In the genomic region with DNA sequence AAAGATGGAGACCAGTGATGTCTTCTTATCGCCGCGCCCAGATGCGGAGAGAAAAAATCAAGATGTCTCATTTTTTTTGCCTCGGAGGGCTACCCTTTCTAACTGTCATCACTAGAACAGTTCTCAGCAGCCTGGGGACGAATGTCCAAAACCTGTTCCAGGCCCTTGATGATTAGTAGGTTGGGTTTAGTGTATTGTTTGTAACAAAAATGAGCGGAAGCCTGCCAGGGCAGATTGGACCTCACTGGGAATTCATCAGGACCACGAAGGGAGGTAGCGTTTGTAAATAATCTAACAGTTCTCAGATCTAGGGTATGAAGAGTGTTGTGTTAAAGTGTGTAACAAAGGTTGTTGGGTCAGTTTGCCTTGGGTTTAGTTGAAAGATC, we compare ENCODE assay signal across 1 cellular context.
TF ChIP-seq lines count a peak whose summit lies in the region.

No MANE protein-coding gene starts in this region.

TF ChIP-seq in K562, 482 proteins besides CTCF, POLR2A, EP300 and RAD21 (continued from another document and continues in another):
- TF ChIP-seq, protein P1, sequence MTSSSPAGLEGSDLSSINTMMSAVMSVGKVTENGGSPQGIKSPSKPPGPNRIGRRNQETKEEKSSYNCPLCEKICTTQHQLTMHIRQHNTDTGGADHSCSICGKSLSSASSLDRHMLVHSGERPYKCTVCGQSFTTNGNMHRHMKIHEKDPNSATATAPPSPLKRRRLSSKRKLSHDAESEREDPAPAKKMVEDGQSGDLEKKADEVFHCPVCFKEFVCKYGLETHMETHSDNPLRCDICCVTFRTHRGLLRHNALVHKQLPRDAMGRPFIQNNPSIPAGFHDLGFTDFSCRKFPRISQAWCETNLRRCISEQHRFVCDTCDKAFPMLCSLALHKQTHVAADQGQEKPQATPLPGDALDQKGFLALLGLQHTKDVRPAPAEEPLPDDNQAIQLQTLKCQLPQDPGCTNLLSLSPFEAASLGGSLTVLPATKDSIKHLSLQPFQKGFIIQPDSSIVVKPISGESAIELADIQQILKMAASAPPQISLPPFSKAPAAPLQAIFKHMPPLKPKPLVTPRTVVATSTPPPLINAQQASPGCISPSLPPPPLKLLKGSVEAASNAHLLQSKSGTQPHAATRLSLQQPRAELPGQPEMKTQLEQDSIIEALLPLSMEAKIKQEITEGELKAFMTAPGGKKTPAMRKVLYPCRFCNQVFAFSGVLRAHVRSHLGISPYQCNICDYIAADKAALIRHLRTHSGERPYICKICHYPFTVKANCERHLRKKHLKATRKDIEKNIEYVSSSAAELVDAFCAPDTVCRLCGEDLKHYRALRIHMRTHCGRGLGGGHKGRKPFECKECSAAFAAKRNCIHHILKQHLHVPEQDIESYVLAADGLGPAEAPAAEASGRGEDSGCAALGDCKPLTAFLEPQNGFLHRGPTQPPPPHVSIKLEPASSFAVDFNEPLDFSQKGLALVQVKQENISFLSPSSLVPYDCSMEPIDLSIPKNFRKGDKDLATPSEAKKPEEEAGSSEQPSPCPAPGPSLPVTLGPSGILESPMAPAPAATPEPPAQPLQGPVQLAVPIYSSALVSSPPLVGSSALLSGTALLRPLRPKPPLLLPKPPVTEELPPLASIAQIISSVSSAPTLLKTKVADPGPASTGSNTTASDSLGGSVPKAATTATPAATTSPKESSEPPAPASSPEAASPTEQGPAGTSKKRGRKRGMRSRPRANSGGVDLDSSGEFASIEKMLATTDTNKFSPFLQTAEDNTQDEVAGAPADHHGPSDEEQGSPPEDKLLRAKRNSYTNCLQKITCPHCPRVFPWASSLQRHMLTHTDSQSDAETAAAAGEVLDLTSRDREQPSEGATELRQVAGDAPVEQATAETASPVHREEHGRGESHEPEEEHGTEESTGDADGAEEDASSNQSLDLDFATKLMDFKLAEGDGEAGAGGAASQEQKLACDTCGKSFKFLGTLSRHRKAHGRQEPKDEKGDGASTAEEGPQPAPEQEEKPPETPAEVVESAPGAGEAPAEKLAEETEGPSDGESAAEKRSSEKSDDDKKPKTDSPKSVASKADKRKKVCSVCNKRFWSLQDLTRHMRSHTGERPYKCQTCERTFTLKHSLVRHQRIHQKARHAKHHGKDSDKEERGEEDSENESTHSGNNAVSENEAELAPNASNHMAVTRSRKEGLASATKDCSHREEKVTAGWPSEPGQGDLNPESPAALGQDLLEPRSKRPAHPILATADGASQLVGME (CRISPR knock-in tag; IDR thresholded peaks at IDR 0.05): no peak
- TF ChIP-seq ETV6 (IDR thresholded peaks at IDR 0.05; ENCODE audit: borderline replicate concordance in 1 of 2, low read depth in 2 of 2, low read length in 1 of 2) (no peak), ETV6 (CRISPR knock-in tag; IDR thresholded peaks at IDR 0.05; ENCODE audit: borderline replicate concordance) (no peak), BACH1 (tag; IDR thresholded peaks at IDR 0.05) (peak; percentile 44; the same call in 1 of the 2 replicates), STAT5B (CRISPR knock-in tag; IDR thresholded peaks at IDR 0.05) (no peak), SRSF3 (IDR thresholded peaks at IDR 0.05; ENCODE audit: insufficient read depth, low read length) (no peak), RBM15 (IDR thresholded peaks at IDR 0.05; ENCODE audit: insufficient read depth, low read length) (no peak), HDAC3 (IDR thresholded peaks at IDR 0.05; ENCODE audit: borderline replicate concordance, partially characterized antibody) (no peak), PHF20 (IDR thresholded peaks at IDR 0.05; ENCODE audit: partially characterized antibody) (no peak), ZNF274 (IDR thresholded peaks at IDR 0.05; ENCODE audit: borderline replicate concordance, low read depth, low read length) (no peak), LARP7 (IDR thresholded peaks at IDR 0.05) (no peak), NR1H2 (CRISPR knock-in tag; IDR thresholded peaks at IDR 0.05) (no peak), BCOR (IDR thresholded peaks at IDR 0.05) (0 out of 2 replicates have a peak, but pooled peaks have one; percentile 5), NFATC3 (IDR thresholded peaks at IDR 0.05) (no peak), MCM5 (IDR thresholded peaks at IDR 0.05; ENCODE audit: low read depth) (no peak), ELF2 (CRISPR knock-in tag; IDR thresholded peaks at IDR 0.05) (no peak), SMARCE1 (IDR thresholded peaks at IDR 0.05) (peak; percentile 66), TCF3 (CRISPR knock-in tag; IDR thresholded peaks at IDR 0.05) (peak; percentile 78), HNRNPH1 (optimal IDR thresholded peaks at IDR 0.05; ENCODE audit: low read depth, low read length) (no peak), SLC30A9 (CRISPR knock-in tag; IDR thresholded peaks at IDR 0.05) (no peak), TAL1 (IDR thresholded peaks at IDR 0.05) (peak; percentile 89), HMGN3 (IDR thresholded peaks at IDR 0.05; ENCODE audit: borderline replicate concordance, extremely low read depth, insufficient read length, low read depth, low read length) (no peak), ZC3H4 (CRISPR knock-in tag; IDR thresholded peaks at IDR 0.05; ENCODE audit: borderline replicate concordance) (no peak), SREBF2 (CRISPR knock-in tag; IDR thresholded peaks at IDR 0.05) (no peak), BRD9 (IDR thresholded peaks at IDR 0.05; ENCODE audit: low read depth, partially characterized antibody) (no peak), HDGF (IDR thresholded peaks at IDR 0.05) (no peak), ZFX (CRISPR knock-in tag; IDR thresholded peaks at IDR 0.05) (no peak), HOXB6 (CRISPR knock-in tag; IDR thresholded peaks at IDR 0.05; ENCODE audit: borderline replicate concordance) (no peak), CC2D1A (IDR thresholded peaks at IDR 0.05) (no peak), ZNF586 (CRISPR knock-in tag; conservative IDR thresholded peaks at IDR 0.05) (no peak), ZNF217 (CRISPR knock-in tag; IDR thresholded peaks at IDR 0.05) (no peak), TCFL5 (CRISPR knock-in tag; conservative IDR thresholded peaks at IDR 0.05) (no peak), STAT5A (IDR thresholded peaks at IDR 0.05; ENCODE audit: borderline replicate concordance, low read length) (peak; percentile 55; the same call in 1 of the 2 replicates), MEIS2 (IDR thresholded peaks at IDR 0.05; ENCODE audit: partially characterized antibody) (peak; percentile 62), ETS2 (tag; IDR thresholded peaks at IDR 0.05; ENCODE audit: borderline replicate concordance, poor library complexity, severe bottlenecking) (no peak)
- TF ChIP-seq, protein P2, sequence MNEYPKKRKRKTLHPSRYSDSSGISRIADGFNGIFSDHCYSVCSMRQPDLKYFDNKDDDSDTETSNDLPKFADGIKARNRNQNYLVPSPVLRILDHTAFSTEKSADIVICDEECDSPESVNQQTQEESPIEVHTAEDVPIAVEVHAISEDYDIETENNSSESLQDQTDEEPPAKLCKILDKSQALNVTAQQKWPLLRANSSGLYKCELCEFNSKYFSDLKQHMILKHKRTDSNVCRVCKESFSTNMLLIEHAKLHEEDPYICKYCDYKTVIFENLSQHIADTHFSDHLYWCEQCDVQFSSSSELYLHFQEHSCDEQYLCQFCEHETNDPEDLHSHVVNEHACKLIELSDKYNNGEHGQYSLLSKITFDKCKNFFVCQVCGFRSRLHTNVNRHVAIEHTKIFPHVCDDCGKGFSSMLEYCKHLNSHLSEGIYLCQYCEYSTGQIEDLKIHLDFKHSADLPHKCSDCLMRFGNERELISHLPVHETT (CRISPR knock-in tag; conservative IDR thresholded peaks at IDR 0.05 in 1 of 2, IDR thresholded peaks at IDR 0.05 in 1 of 2): no peak
- TF ChIP-seq, protein P3, sequence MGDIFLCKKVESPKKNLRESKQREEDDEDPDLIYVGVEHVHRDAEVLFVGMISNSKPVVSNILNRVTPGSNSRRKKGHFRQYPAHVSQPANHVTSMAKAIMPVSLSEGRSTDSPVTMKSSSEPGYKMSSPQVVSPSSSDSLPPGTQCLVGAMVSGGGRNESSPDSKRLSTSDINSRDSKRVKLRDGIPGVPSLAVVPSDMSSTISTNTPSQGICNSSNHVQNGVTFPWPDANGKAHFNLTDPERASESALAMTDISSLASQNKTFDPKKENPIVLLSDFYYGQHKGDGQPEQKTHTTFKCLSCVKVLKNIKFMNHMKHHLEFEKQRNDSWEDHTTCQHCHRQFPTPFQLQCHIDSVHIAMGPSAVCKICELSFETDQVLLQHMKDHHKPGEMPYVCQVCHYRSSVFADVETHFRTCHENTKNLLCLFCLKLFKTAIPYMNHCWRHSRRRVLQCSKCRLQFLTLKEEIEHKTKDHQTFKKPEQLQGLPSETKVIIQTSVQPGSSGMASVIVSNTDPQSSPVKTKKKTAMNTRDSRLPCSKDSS (IDR thresholded peaks at IDR 0.05; ENCODE audit: low read depth, partially characterized antibody): no peak
- TF ChIP-seq, protein P4, sequence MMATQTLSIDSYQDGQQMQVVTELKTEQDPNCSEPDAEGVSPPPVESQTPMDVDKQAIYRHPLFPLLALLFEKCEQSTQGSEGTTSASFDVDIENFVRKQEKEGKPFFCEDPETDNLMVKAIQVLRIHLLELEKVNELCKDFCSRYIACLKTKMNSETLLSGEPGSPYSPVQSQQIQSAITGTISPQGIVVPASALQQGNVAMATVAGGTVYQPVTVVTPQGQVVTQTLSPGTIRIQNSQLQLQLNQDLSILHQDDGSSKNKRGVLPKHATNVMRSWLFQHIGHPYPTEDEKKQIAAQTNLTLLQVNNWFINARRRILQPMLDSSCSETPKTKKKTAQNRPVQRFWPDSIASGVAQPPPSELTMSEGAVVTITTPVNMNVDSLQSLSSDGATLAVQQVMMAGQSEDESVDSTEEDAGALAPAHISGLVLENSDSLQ (IDR thresholded peaks at IDR 0.05): no peak
- TF ChIP-seq, protein P5, sequence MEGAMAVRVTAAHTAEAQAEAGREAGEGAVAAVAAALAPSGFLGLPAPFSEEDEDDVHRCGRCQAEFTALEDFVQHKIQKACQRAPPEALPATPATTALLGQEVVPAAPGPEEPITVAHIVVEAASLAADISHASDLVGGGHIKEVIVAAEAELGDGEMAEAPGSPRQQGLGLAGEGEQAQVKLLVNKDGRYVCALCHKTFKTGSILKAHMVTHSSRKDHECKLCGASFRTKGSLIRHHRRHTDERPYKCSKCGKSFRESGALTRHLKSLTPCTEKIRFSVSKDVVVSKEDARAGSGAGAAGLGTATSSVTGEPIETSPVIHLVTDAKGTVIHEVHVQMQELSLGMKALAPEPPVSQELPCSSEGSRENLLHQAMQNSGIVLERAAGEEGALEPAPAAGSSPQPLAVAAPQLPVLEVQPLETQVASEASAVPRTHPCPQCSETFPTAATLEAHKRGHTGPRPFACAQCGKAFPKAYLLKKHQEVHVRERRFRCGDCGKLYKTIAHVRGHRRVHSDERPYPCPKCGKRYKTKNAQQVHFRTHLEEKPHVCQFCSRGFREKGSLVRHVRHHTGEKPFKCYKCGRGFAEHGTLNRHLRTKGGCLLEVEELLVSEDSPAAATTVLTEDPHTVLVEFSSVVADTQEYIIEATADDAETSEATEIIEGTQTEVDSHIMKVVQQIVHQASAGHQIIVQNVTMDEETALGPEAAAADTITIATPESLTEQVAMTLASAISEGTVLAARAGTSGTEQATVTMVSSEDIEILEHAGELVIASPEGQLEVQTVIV (CRISPR knock-in tag; IDR thresholded peaks at IDR 0.05; ENCODE audit: borderline replicate concordance): no peak
- TF ChIP-seq, protein P6, sequence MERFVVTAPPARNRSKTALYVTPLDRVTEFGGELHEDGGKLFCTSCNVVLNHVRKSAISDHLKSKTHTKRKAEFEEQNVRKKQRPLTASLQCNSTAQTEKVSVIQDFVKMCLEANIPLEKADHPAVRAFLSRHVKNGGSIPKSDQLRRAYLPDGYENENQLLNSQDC (CRISPR knock-in tag; IDR thresholded peaks at IDR 0.05): no peak
- TF ChIP-seq, protein P7, sequence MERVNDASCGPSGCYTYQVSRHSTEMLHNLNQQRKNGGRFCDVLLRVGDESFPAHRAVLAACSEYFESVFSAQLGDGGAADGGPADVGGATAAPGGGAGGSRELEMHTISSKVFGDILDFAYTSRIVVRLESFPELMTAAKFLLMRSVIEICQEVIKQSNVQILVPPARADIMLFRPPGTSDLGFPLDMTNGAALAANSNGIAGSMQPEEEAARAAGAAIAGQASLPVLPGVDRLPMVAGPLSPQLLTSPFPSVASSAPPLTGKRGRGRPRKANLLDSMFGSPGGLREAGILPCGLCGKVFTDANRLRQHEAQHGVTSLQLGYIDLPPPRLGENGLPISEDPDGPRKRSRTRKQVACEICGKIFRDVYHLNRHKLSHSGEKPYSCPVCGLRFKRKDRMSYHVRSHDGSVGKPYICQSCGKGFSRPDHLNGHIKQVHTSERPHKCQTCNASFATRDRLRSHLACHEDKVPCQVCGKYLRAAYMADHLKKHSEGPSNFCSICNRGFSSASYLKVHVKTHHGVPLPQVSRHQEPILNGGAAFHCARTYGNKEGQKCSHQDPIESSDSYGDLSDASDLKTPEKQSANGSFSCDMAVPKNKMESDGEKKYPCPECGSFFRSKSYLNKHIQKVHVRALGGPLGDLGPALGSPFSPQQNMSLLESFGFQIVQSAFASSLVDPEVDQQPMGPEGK (CRISPR knock-in tag; IDR thresholded peaks at IDR 0.05; ENCODE audit: borderline replicate concordance): no peak
- TF ChIP-seq, protein P8, sequence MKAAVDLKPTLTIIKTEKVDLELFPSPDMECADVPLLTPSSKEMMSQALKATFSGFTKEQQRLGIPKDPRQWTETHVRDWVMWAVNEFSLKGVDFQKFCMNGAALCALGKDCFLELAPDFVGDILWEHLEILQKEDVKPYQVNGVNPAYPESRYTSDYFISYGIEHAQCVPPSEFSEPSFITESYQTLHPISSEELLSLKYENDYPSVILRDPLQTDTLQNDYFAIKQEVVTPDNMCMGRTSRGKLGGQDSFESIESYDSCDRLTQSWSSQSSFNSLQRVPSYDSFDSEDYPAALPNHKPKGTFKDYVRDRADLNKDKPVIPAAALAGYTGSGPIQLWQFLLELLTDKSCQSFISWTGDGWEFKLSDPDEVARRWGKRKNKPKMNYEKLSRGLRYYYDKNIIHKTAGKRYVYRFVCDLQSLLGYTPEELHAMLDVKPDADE (conservative IDR thresholded peaks at IDR 0.05; ENCODE audit: control insufficient read depth, low read depth, low read length): no peak
- TF ChIP-seq, protein P9, sequence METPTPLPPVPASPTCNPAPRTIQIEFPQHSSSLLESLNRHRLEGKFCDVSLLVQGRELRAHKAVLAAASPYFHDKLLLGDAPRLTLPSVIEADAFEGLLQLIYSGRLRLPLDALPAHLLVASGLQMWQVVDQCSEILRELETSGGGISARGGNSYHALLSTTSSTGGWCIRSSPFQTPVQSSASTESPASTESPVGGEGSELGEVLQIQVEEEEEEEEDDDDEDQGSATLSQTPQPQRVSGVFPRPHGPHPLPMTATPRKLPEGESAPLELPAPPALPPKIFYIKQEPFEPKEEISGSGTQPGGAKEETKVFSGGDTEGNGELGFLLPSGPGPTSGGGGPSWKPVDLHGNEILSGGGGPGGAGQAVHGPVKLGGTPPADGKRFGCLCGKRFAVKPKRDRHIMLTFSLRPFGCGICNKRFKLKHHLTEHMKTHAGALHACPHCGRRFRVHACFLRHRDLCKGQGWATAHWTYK (CRISPR knock-in tag; IDR thresholded peaks at IDR 0.05): no peak
